9 cellular contexts compared by ENCODE assay signal in the genomic region with DNA sequence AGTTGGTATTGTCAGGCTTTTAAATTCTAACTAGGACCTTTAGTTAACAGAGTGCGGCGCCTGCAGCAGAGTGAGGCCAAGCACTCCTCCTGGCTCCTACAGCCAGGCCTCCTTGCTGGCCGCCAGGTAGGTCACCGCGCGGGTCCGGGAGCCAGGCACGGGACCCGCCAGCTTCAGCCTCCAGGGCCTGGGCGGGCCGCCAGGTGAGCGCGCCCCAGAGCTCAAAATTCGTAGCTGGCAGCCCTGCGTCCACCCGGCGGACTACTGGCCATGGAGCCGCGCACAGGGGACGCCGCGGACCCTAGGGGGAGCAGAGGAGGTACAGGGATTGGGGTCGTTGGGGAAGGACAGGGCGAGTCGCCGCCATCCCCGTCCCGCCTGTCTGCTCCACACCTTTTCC. TPM values are rescaled to one million over a fixed set of nuclear protein-coding genes. Genes with fewer than 3 reads are reported as not detected.
A peak's percentile ranks its signal among the peaks of the same experiment; 100 is the strongest.
DNase-seq lines count a peak whose midpoint lies in the region; ATAC-seq, FAIRE-seq and TF ChIP-seq lines count a peak whose summit lies in the region.
"Had no signal": no experiment of that assay in that cellular context is flagged by ENCODE, and none has a peak within 500 bp of the region (broad histone marks: within the 10 kb centered on the region; RNA-seq: fewer than 3 reads in every experiment).

A gene (plus strand): TSS at position 139 of the 400 bp plus-strand sequence. CDS start 132 bp downstream, at position 271.

- peak within 1 kb of the TSS; percentile 62; the same call in 1 of the 2 replicates for H4K91ac ChIP-seq in IMR-90 (ENCODE audit: insufficient read depth, low read depth, low read length)

- no TSS peak for BruUV-seq in IMR-90 (replicated peaks; lab: Mats Ljungman, UMichigan)

- H3K79me1 ChIP-seq in IMR-90 (ENCODE audit: low read depth in 1 of 2, low read length in 2 of 2), result no peaks in the 10 kb centered on the region

- DNase-seq in A549 (ENCODE audit: low read depth in 1 of 2, low spot score in 1 of 2) (no peak), IMR-90 (no peak), chondrocyte (ENCODE audit: low spot score) (no peak), mucosa of descending colon (peak in 2 of 3 donors; percentile 45 to 57), HEK293T (ENCODE audit: extremely low spot score) (no peak), DMS153 treated with DMSO at 0.1 percent for 48 hours (lab: John Stamatoyannopoulos, UW; ENCODE audit: unreplicated experiment) (no peak), GM10248 (ENCODE audit: extremely low spot score) (no peak), NCI-H1092 treated with DMSO at 0.1 percent for 48 hours (lab: John Stamatoyannopoulos, UW) (no peak)
- DNase-seq: SW 1271 had no signal

- no peak within 1 kb of the TSS for H3K23ac ChIP-seq in IMR-90 (ENCODE audit: low read depth, low read length)

- TF ChIP-seq CTCF in A549 (IDR thresholded peaks at IDR 0.05) (no peak), IMR-90 (conservative IDR thresholded peaks at IDR 0.05; ENCODE audit: low read depth, low read length) (no peak), chondrocyte (IDR thresholded peaks at IDR 0.05) (no peak), mucosa of descending colon (IDR thresholded peaks at IDR 0.05) (no peak), GM10248 (IDR thresholded peaks at IDR 0.05; ENCODE audit: control extremely low read depth, extremely low read depth, low read depth, missing control alignments) (no peak)

- H3K4me3 Mint-ChIP-seq in chondrocyte (ENCODE audit: unreplicated experiment), result peak within 1 kb of the TSS; percentile 67

- H3K27ac Mint-ChIP-seq in chondrocyte (ENCODE audit: unreplicated experiment), result peak within 1 kb of the TSS; percentile 79

- H3K4me2 ChIP-seq in A549 (peak within 1 kb of the TSS; percentile 77), IMR-90 (ENCODE audit: low read depth, low read length) (peak within 1 kb of the TSS; percentile 84)

- H3K14ac ChIP-seq in IMR-90 (replicated peaks; ENCODE audit: low read depth, low read length), result no peak within 1 kb of the TSS

- no peak for TF ChIP-seq POLR2A in A549 (IDR thresholded peaks at IDR 0.05; ENCODE audit: low read length)
- no peak for TF ChIP-seq POLR2A in IMR-90 (IDR thresholded peaks at IDR 0.05; ENCODE audit: low read depth, low read length)

- H2AK5ac ChIP-seq in IMR-90 (ENCODE audit: low read depth, low read length), result peak within 1 kb of the TSS; percentile 28; the same call in 1 of the 2 replicates

- ATAC-seq in A549 (no peak), IMR-90 (ENCODE audit: low read depth) (no peak), mucosa of descending colon (no peak)

- POLR2A ChIA-PET in A549 (lab: Yijun Ruan, JAX) (no interaction called here), IMR-90 (lab: Charles Lee; ENCODE audit: unreplicated experiment) (no interaction called here), HEK293T (lab: Yijun Ruan, JAX) (no interaction called here), GM10248 (lab: Yijun Ruan, JAX) (no interaction called here)

- H2BK15ac ChIP-seq in IMR-90 (ENCODE audit: low read depth, low read length), result no peak within 1 kb of the TSS

- peak within 1 kb of the TSS; percentile 40; the same call in 1 of the 2 replicates for H2BK120ac ChIP-seq in IMR-90 (ENCODE audit: low read depth, low read length)

- H3K27me3 ChIP-seq in IMR-90 (ENCODE audit: control insufficient read depth, insufficient read depth, low read length), result no peaks in the 10 kb centered on the region; the same call in 1 of the 2 replicates

- no peak within 1 kb of the TSS for H2BK20ac ChIP-seq in IMR-90 (ENCODE audit: low read depth, low read length)

- H4K5ac ChIP-seq in IMR-90 (ENCODE audit: low read depth, low read length), result peak within 1 kb of the TSS; percentile 95

- H3K9me3 ChIP-seq in A549, result no peaks in the 10 kb centered on the region
- H3K9me3 ChIP-seq in IMR-90 (ENCODE audit: control insufficient read depth, insufficient read depth, low read length), result no peaks in the 10 kb centered on the region
- no peaks in the 10 kb centered on the region for H3K9me3 ChIP-seq in mucosa of descending colon

- 95% methylated on average over 11 of the region's 28 CpGs for WGBS in A549 (ENCODE audit: missing lambda C conversion rate)
- no CpG with 5 or more reads among the region's 28 CpGs for WGBS in IMR-90 (ENCODE audit: extremely low coverage in 2 of 2, insufficient read length in 1 of 2), 2 experiments

- peak within 1 kb of the TSS; percentile 86 to 97 for H4K8ac ChIP-seq in IMR-90 (ENCODE audit: low read depth in 2 of 2, low read length in 2 of 2)

- H3K36me3 Mint-ChIP-seq in chondrocyte (ENCODE audit: low read depth), result no peaks in the 10 kb centered on the region

- H3K9ac ChIP-seq in IMR-90 (ENCODE audit: low read depth, low read length), result peak within 1 kb of the TSS; percentile 75

- peak within 1 kb of the TSS; percentile 90 to 92 for H3K27ac ChIP-seq in A549
- peak within 1 kb of the TSS; percentile 84 for H3K27ac ChIP-seq in IMR-90 (ENCODE audit: insufficient read depth, low read length)

- TF ChIP-seq RAD21 in A549 (conservative IDR thresholded peaks at IDR 0.05 in 1 of 2, IDR thresholded peaks at IDR 0.05 in 1 of 2) (no peak), IMR-90 (IDR thresholded peaks at IDR 0.05; ENCODE audit: low read length) (no peak)

- no peak for TF ChIP-seq EP300 in A549 (IDR thresholded peaks at IDR 0.05)

- in situ Hi-C loops in IMR-90 (cut with MboI; ENCODE audit: low sequenced_read_pairs), result no loop called here

- no peak for FAIRE-seq in A549 (lab: Jason Lieb, UNC)

- CTCF ChIA-PET in A549 (lab: Yijun Ruan, JAX) (interaction anchor here (0.7 to 1.7 kb wide), 4 partner anchors 23 to 271 kb away, joined by 3 to 9 read pairs (median 6); no protein-coding TSS in a partner anchor), IMR-90 (lab: Yijun Ruan, JAX) (no interaction called here), HEK293T (lab: Yijun Ruan, JAX) (no interaction called here), GM10248 (lab: Yijun Ruan, JAX) (no interaction called here)

- H3K27me3 Mint-ChIP-seq in chondrocyte (ENCODE audit: low read depth), result no peaks in the 10 kb centered on the region

- dilution Hi-C loops in IMR-90 (cut with HindIII; ENCODE audit: low sequenced_read_pairs, unreplicated experiment), result no loop called here

- peak within 1 kb of the TSS; percentile 94 for H2AK9ac ChIP-seq in IMR-90 (replicated peaks; ENCODE audit: low read depth, low read length, poor library complexity)

- H3K4me3 ChIP-seq in A549, result peak within 1 kb of the TSS; percentile 48
- H3K4me3 ChIP-seq in IMR-90 (ENCODE audit: insufficient read depth, low read depth, low read length), result peak within 1 kb of the TSS; percentile 46
- no peak within 1 kb of the TSS for H3K4me3 ChIP-seq in mucosa of descending colon

- no peaks in the 10 kb centered on the region for H3K9me1 ChIP-seq in IMR-90 (ENCODE audit: insufficient read depth, low read length)

- peak within 1 kb of the TSS; percentile 91 for H2AFZ ChIP-seq in IMR-90 (replicated peaks; ENCODE audit: low read length, poor library complexity)

- intact Hi-C loops in IMR-90 (cut with micrococcal nuclease) (loop anchor here (10.0 kb wide), 1 partner anchor 88 kb away; a partner anchor contains a TSS), mucosa of descending colon (cut with DNase I, micrococcal nuclease) (no loop called here)

- peaks cover 21% of the 10 kb centered on the region for H3K4me1 Mint-ChIP-seq in chondrocyte (ENCODE audit: low read depth)

- peaks cover 8% of the 10 kb centered on the region; the same call in 2 of the 3 replicates for H3K4me1 ChIP-seq in A549
- peaks cover 7% of the 10 kb centered on the region for H3K4me1 ChIP-seq in IMR-90 (ENCODE audit: control insufficient read depth, insufficient read depth, low read length)
- H3K4me1 ChIP-seq in mucosa of descending colon (ENCODE audit: low read depth), result no peaks in the 10 kb centered on the region

- H4K20me1 ChIP-seq in IMR-90 (ENCODE audit: insufficient read depth, low read length), result no peaks in the 10 kb centered on the region

- H3K56ac ChIP-seq in IMR-90 (ENCODE audit: extremely low read depth, insufficient read depth, low read length), result no peak within 1 kb of the TSS

- H2BK5ac ChIP-seq in IMR-90 (ENCODE audit: low read depth, low read length, poor library complexity, severe bottlenecking), result peak within 1 kb of the TSS; percentile 73

- H3K18ac ChIP-seq in IMR-90 (ENCODE audit: low read depth, low read length), result peak within 1 kb of the TSS; percentile 60; the same call in 1 of the 2 replicates

- H3K36me3 ChIP-seq in IMR-90 (ENCODE audit: control insufficient read depth, insufficient read depth, low read length) (no peaks in the 10 kb centered on the region), mucosa of descending colon (ENCODE audit: low read depth) (no peaks in the 10 kb centered on the region)

- H3K9me3 Mint-ChIP-seq in chondrocyte (ENCODE audit: low read depth), result no peaks in the 10 kb centered on the region

- H3K4ac ChIP-seq in IMR-90 (ENCODE audit: low read depth, low read length), result peak within 1 kb of the TSS; percentile 65

TF ChIP-seq in A549, 52 proteins besides CTCF, POLR2A, EP300 and RAD21 (continues in another document):
- TF ChIP-seq KDM5A (IDR thresholded peaks at IDR 0.05) (no peak), GATA3 (IDR thresholded peaks at IDR 0.05; ENCODE audit: borderline replicate concordance) (no peak), HOXA7 (CRISPR knock-in tag; IDR thresholded peaks at IDR 0.05) (no peak), JUNB (IDR thresholded peaks at IDR 0.05) (no peak), TFCP2L1 (CRISPR knock-in tag; IDR thresholded peaks at IDR 0.05) (no peak)

TF ChIP-seq in HEK293T, 16 proteins besides CTCF, POLR2A, EP300 and RAD21 (continues in another document):
- TF ChIP-seq FOXK2 (IDR thresholded peaks at IDR 0.05) (no peak), SP1 (IDR thresholded peaks at IDR 0.05) (no peak), NFRKB (IDR thresholded peaks at IDR 0.05) (no peak)

RNA-seq across cellular contexts. Expression of the gene that starts here (rescaled TPM):
- polyA plus RNA-seq in A549 (2011; rRNA removed) (1.1 and 1.2 TPM in 2 replicates), A549 (2017; fragmentation: RNase III; extraction: RNeasy Plus Mini Kit Qiagen cat#74134 plus additional on column Dnase treatment) (2.2 to 3.0 TPM (median 2.5 TPM) in 3 replicates), IMR-90 (2012; rRNA removed) (1.0 and 1.1 TPM in 2 replicates)
- 2.7 and 4.2 TPM in 2 replicates for polyA plus RNA-seq in A549 (2012; cell fraction: cytosol; rRNA removed)
- polyA plus RNA-seq in A549 (2012; cell fraction: nucleus; rRNA removed), result 4.6 and 6.8 TPM in 2 replicates
- polyA minus RNA-seq in A549 (2011; rRNA and poly(A)+ RNA removed), result 0.41 and 1.8 TPM in 2 replicates
- total RNA-seq in IMR-90 (2012; rRNA removed) (0.56 and 0.72 TPM in 2 replicates), chondrocyte (1.6 to 3.5 TPM (median 2.9 TPM) in 3 replicates), mucosa of descending colon (10 to 100 TPM in 2 of 3 donors, 1 to 10 TPM in 1; 9.5 to 16.8 (median 15.6) TPM)
- polyA plus RNA-seq in IMR-90 (2012; cell fraction: cytosol; rRNA removed), result 0.68 and 1.5 TPM in 2 replicates
- polyA plus RNA-seq in IMR-90 (2012; cell fraction: nucleus; rRNA removed; ENCODE audit: low replicate concordance), result 1.5 and 2.2 TPM in 2 replicates

Comparison
In these comparisons a context has a peak if more than half of its experiments do, and no peak if none do; other contexts are left out.
1. DNase-seq: peak in mucosa of descending colon (2 of 3); none in A549 (0 of 2), IMR-90 (single experiment), chondrocyte (single experiment), HEK293T (single experiment), DMS153 treated with DMSO at 0.1 percent for 48 hours (single experiment), GM10248 (single experiment) and NCI-H1092 treated with DMSO at 0.1 percent for 48 hours (single experiment).